Comparison of ENCODE assay signal across 8 cellular contexts in the genomic region with DNA sequence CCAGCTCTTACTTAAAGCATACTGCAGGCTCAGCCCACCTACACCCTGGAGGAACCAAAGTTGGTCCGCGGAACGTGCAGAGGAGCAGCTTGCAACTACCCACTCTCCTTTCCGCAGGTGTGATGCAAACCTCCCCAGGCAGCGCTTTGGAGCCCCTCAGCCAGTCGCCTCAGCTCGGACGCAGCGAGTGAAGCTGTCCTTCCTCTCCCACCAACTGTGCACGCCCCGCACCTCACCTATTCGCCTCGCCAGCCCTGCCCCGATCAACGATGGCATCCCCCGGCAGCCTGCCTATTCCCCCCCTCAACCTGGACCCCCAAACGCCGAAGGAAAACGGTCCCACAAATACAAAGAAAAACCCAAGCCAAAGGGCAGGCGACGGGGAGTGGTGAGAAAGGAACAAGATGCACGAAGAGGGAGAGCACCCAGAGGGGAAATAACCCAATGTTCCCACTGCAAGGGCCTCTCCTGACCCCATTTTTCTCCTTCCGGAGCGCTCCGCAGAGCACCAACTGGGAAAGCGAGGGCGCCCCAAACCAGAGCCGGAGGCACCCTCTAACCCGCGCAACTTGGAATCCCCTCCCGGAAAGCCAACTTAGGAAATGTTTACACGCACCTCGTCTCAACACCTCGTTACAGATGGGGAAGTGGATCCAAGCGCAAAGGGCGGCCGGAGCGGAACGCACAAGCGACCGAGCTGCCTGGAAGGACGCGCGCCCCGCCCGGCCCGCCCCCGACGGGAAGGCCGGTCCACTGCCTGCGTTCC. TPM values are rescaled to one million over a fixed set of nuclear protein-coding genes. Genes with fewer than 3 reads are reported as not detected.
DNase-seq lines count a peak whose midpoint lies in the region; ATAC-seq, FAIRE-seq and TF ChIP-seq lines count a peak whose summit lies in the region.

No MANE protein-coding gene starts in this region.

- H3K79me2 ChIP-seq in DOHH2 (ENCODE audit: control insufficient read depth, low read length) (peaks cover 51% of the 10 kb centered on the region), K562 (ENCODE audit: control insufficient read depth, insufficient read depth, low read length) (peaks cover 55% of the 10 kb centered on the region)

- H3K4me2 ChIP-seq in DOHH2 (ENCODE audit: low read length) (peak overlapping the region; percentile 90), K562 (ENCODE audit: insufficient read depth, low read length) (peak overlapping the region; percentile 88)

- H3K27ac ChIP-seq in DOHH2 (ENCODE audit: low read depth, low read length) (peak overlapping the region; percentile 45), K562 (ENCODE audit: extremely low read depth, low read depth, low read length) (peak overlapping the region; percentile 93), gastrocnemius medialis (peak overlapping the region; percentile 81 to 99 (median 97))

- peaks cover 26% of the 10 kb centered on the region for H3K36me3 ChIP-seq in DOHH2 (ENCODE audit: control insufficient read depth, low read length)
- H3K36me3 ChIP-seq in K562 (ENCODE audit: control insufficient read depth, insufficient read depth, low read length), result peaks cover 32% of the 10 kb centered on the region; the same call in 2 of the 3 replicates
- peaks cover 11% of the 10 kb centered on the region for H3K36me3 ChIP-seq in iPS-15b (ENCODE audit: control insufficient read depth, insufficient read depth, low read length)
- H3K36me3 ChIP-seq in gastrocnemius medialis, result no peaks in the 10 kb centered on the region

- WGBS in K562 (ENCODE audit: insufficient coverage, low coverage, missing lambda C conversion rate), result under 1% methylated on average over 30 of the region's 51 CpGs

- peak overlapping the region; percentile 98 for H3K4me3 Mint-ChIP-seq in T-helper 2 cell treated with Interferon-gamma antibody and Interleukin-4, amounts not matched to agents 5 μg/mL and 100 μg/mL, for 36 hours

- peaks cover 16% of the 10 kb centered on the region for H3K4me1 ChIP-seq in DOHH2 (ENCODE audit: control insufficient read depth, low read length)
- H3K4me1 ChIP-seq in K562 (replicated peaks in 1 of 2; ENCODE audit: control insufficient read depth in 2 of 2, insufficient read depth in 2 of 2, low read length in 2 of 2), result peaks cover 38 to 45% of the 10 kb centered on the region in 2 experiments
- H3K4me1 ChIP-seq in iPS-15b (ENCODE audit: control insufficient read depth, insufficient read depth, low read length), result peaks cover 6% of the 10 kb centered on the region
- peaks cover 12 to 33% of the 10 kb centered on the region in 2 donors for H3K4me1 ChIP-seq in gastrocnemius medialis

- peaks cover 6% of the 10 kb centered on the region for H3K9me1 ChIP-seq in K562 (ENCODE audit: control insufficient read depth, insufficient read depth, low read length)

- H3K27me3 Mint-ChIP-seq in T-helper 2 cell treated with Interferon-gamma antibody and Interleukin-4, amounts not matched to agents 5 μg/mL and 100 μg/mL, for 36 hours (ENCODE audit: low read depth), result peaks cover 5% of the 10 kb centered on the region

- intact Hi-C loops in K562 (cut with micrococcal nuclease), result no loop called here
- intact Hi-C loops in gastrocnemius medialis (cut with DNase I; ENCODE audit: low total_unique reads), result loop anchor here (5.0 to 10.0 kb wide), 2 partner anchors 524 to 559 kb away; partner anchors contain the start of gene DYNC1LI1

- no peaks in the 10 kb centered on the region for H3K9me3 Mint-ChIP-seq in T-helper 2 cell treated with Interferon-gamma antibody and Interleukin-4, amounts not matched to agents 5 μg/mL and 100 μg/mL, for 36 hours

- no peak for TF ChIP-seq EP300 in K562 (IDR thresholded peaks at IDR 0.05; ENCODE audit: low read length)

- H3K9me2 ChIP-seq in DOHH2 (replicated peaks; ENCODE audit: control insufficient read depth, low read length), result no peaks in the 10 kb centered on the region

- in situ Hi-C loops in K562 (cut with MboI), result no loop called here
- in situ Hi-C loops in gastrocnemius medialis (cut with MboI; ENCODE audit: low sequenced_read_pairs in 4 of 4), result no loop called here

- H3K9me3 ChIP-seq in DOHH2 (ENCODE audit: control insufficient read depth, insufficient read depth, low read length) (no peaks in the 10 kb centered on the region), K562 (replicated peaks; ENCODE audit: control insufficient read depth, insufficient read depth, low read depth, low read length) (no peaks in the 10 kb centered on the region), iPS-15b (ENCODE audit: control insufficient read depth, insufficient read depth, low read length) (no peaks in the 10 kb centered on the region), gastrocnemius medialis (no peaks in the 10 kb centered on the region)

- CTCF ChIA-PET in K562 (lab: Yijun Ruan, JAX; ENCODE audit: low intra/inter-chr PET ratio), result interaction anchor here (0.7 kb wide), 1 partner anchor 426 kb away, joined by 3 read pairs; no protein-coding TSS in a partner anchor

- H3K4me3 ChIP-seq in DOHH2 (ENCODE audit: low read length) (peak overlapping the region; percentile 89), K562 (peak overlapping the region; percentile 88), iPS-15b (ENCODE audit: low read depth, low read length) (peak overlapping the region; percentile 92), gastrocnemius medialis (peak overlapping the region; percentile 72 to 100 (median 94))

- peak overlapping the region; percentile 91 to 97 for H3K9ac ChIP-seq in K562 (ENCODE audit: insufficient read depth in 1 of 2, low read depth in 2 of 2, low read length in 2 of 2)
- peak overlapping the region; percentile 76 for H3K9ac ChIP-seq in iPS-15b (ENCODE audit: low read depth, low read length)

- FAIRE-seq in K562 (lab: Jason Lieb, UNC), result peak; percentile 40

- TF ChIP-seq RAD21 in K562 (CRISPR knock-in tag; conservative IDR thresholded peaks at IDR 0.05 in 1 of 2, IDR thresholded peaks at IDR 0.05 in 1 of 2), result no peak

- H3K27ac Mint-ChIP-seq in T-helper 2 cell treated with Interferon-gamma antibody and Interleukin-4, amounts not matched to agents 5 μg/mL and 100 μg/mL, for 36 hours, result peak overlapping the region; percentile 83

- peak overlapping the region; percentile 99 for H2AFZ ChIP-seq in K562 (ENCODE audit: low read depth, low read length)

- POLR2A ChIA-PET in K562 (lab: Yijun Ruan, JAX), result interaction anchor here (0.7 to 7.3 kb wide), 4 partner anchors 10 to 120 kb away, joined by 3 to 71 read pairs (median 7); partner anchors contain the start of gene CRTAP

- H4K20me1 ChIP-seq in DOHH2 (ENCODE audit: control insufficient read depth, insufficient read depth, low read depth, low read length), result no peaks in the 10 kb centered on the region
- H4K20me1 ChIP-seq in K562 (replicated peaks; ENCODE audit: control insufficient read depth, insufficient read depth, low read length), result peaks cover 29% of the 10 kb centered on the region

- H3K27me3 ChIP-seq in DOHH2 (ENCODE audit: control insufficient read depth, low read length) (no peaks in the 10 kb centered on the region), K562 (ENCODE audit: control insufficient read depth in 2 of 2, insufficient read depth in 2 of 2, low read length in 2 of 2) (no peaks in the 10 kb centered on the region), iPS-15b (ENCODE audit: control insufficient read depth, insufficient read depth, low read length) (no peaks in the 10 kb centered on the region), gastrocnemius medialis (no peaks in the 10 kb centered on the region)

- no peak for TF ChIP-seq CTCF in DOHH2 (IDR thresholded peaks at IDR 0.05; ENCODE audit: low read depth, low read length, poor library complexity, severe bottlenecking)
- peak in 1 of 3 experiments; percentile 5; a peak in 1 of 6 replicates for TF ChIP-seq CTCF in K562 (IDR thresholded peaks at IDR 0.05 in 2 of 3, conservative IDR thresholded peaks at IDR 0.05 in 1 of 3; ENCODE audit: insufficient read depth in 2 of 3, low read depth in 1 of 3, low read length in 3 of 3)
- no peak for TF ChIP-seq CTCF in gastrocnemius medialis (IDR thresholded peaks at IDR 0.05 in 4 of 5, conservative IDR thresholded peaks at IDR 0.05 in 1 of 5)

- TF ChIP-seq POLR2A in K562 (conservative IDR thresholded peaks at IDR 0.05) (no peak), gastrocnemius medialis (IDR thresholded peaks at IDR 0.05) (no peak)

- no TSS peak for BruUV-seq in K562 (replicated peaks; lab: Mats Ljungman, UMichigan)

- H3K4me1 Mint-ChIP-seq in T-helper 2 cell treated with Interferon-gamma antibody and Interleukin-4, amounts not matched to agents 5 μg/mL and 100 μg/mL, for 36 hours (ENCODE audit: low read depth), result peaks cover 31% of the 10 kb centered on the region

- peak in 42 of 76 experiments; percentile 8 to 63 (median 40) for DNase-seq in HUDEP-2 (lab: John Stamatoyannopoulos, UW; ENCODE audit: unreplicated experiment in 76 of 76)
- DNase-seq in T-helper 2 cell treated with Interferon-gamma antibody and Interleukin-4, amounts not matched to agents 5 μg/mL and 100 μg/mL, for 36 hours (ENCODE audit: low spot score), result peak; percentile 33
- DNase-seq in K562 (ENCODE audit: extremely low read depth in 1 of 4, low spot score in 3 of 4), result peak; percentile 53 to 73 (median 70)
- peak in 1 of 2 donors; percentile 25 for DNase-seq in gastrocnemius medialis
- DNase-seq in COLO829 (ENCODE audit: low spot score), result no peak

- peaks cover 6% of the 10 kb centered on the region; the same call in 1 of the 2 replicates for H3F3A ChIP-seq in DOHH2 (ENCODE audit: control insufficient read depth, insufficient read depth)

- peak; percentile 32 for ATAC-seq in GM21423 (IDR thresholded peaks at IDR 0.05; ENCODE audit: unreplicated experiment)
- ATAC-seq in K562, result peak; percentile 67
- peak; percentile 51 to 59 for ATAC-seq in gastrocnemius medialis

- H3K36me3 Mint-ChIP-seq in T-helper 2 cell treated with Interferon-gamma antibody and Interleukin-4, amounts not matched to agents 5 μg/mL and 100 μg/mL, for 36 hours (ENCODE audit: low read depth), result peaks cover 30% of the 10 kb centered on the region

RNA-seq across cellular contexts. Expression of gene GLB1, which starts 0.7 kb away (rescaled TPM):
- 79.2 and 97.0 TPM in 2 replicates for total RNA-seq in K562 (2011; cell fraction: chromatin; rRNA removed; ENCODE audit: low replicate concordance)
- 133 and 137 TPM in 2 replicates for total RNA-seq in K562 (2011; cell fraction: nucleolus; rRNA removed)
- total RNA-seq in K562 (2011; cell fraction: nucleoplasm; rRNA removed), result 92.6 and 108 TPM in 2 replicates
- total RNA-seq in K562 (2014; rRNA removed) (32.2 and 37.6 TPM in 2 replicates), K562 (2014; rRNA removed; fragmentation: Illumina TruSeq; extraction: Trizol) (36.3 and 44.2 TPM in 2 replicates), K562 (2015; rRNA removed; fragmentation: Illumina TruSeq; extraction: Trizol) (49.1 and 49.2 TPM in 2 replicates), K562 (2021) (59.8 and 62.5 TPM in 2 replicates), gastrocnemius medialis (10 to 100 TPM; 11.4 to 38.0 (median 19.3) TPM)
- polyA plus RNA-seq in K562 (2011; rRNA removed) (46.3 and 69.6 TPM in 2 replicates), K562 (2014; fragmentation: Illumina TruSeq; extraction: Trizol) (54.3 and 62.1 TPM in 2 replicates), K562 (2014; fragmentation: Nextera tagmentation; extraction: Ambion mirVana) (10 to 100 TPM; 77.6 to 85.9 TPM), K562 (2014; rRNA removed) (33.5 and 33.7 TPM in 2 replicates)
- 57.6 and 65.0 TPM in 2 replicates for polyA plus RNA-seq in K562 (2011; cell fraction: cytosol; rRNA removed)
- polyA plus RNA-seq in K562 (2011; cell fraction: nucleus; rRNA removed), result 48.7 and 58.2 TPM in 2 replicates
- 56.7 and 94.0 TPM in 2 replicates for polyA plus RNA-seq in K562 (2012)
- polyA minus RNA-seq in K562 (2011; rRNA and poly(A)+ RNA removed), result 54.1 and 65.3 TPM in 2 replicates
- 44.3 and 55.8 TPM in 2 replicates for polyA minus RNA-seq in K562 (2011; cell fraction: cytosol; rRNA and poly(A)+ RNA removed)
- 30.4 and 50.2 TPM in 2 replicates for polyA minus RNA-seq in K562 (2011; cell fraction: nucleus; rRNA and poly(A)+ RNA removed)

RNA-seq across cellular contexts. Expression of gene TMPPE, which starts 0.7 kb away (rescaled TPM):
- 40.9 and 48.8 TPM in 2 replicates for total RNA-seq in K562 (2011; cell fraction: chromatin; rRNA removed; ENCODE audit: low replicate concordance)
- total RNA-seq in K562 (2011; cell fraction: nucleolus; rRNA removed), result 39.2 and 40.9 TPM in 2 replicates
- 41.9 and 44.7 TPM in 2 replicates for total RNA-seq in K562 (2011; cell fraction: nucleoplasm; rRNA removed)
- 3.1 and 4.7 TPM in 2 replicates for total RNA-seq in K562 (2014; rRNA removed)
- 4.5 and 5.2 TPM in 2 replicates for total RNA-seq in K562 (2014; rRNA removed; fragmentation: Illumina TruSeq; extraction: Trizol)
- 5.8 and 5.9 TPM in 2 replicates for total RNA-seq in K562 (2015; rRNA removed; fragmentation: Illumina TruSeq; extraction: Trizol)
- 8.0 and 8.4 TPM in 2 replicates for total RNA-seq in K562 (2021)
- polyA plus RNA-seq in K562 (2011; rRNA removed), result 3.2 and 4.6 TPM in 2 replicates
- polyA plus RNA-seq in K562 (2011; cell fraction: cytosol; rRNA removed), result 4.0 and 5.7 TPM in 2 replicates
- 8.2 and 8.6 TPM in 2 replicates for polyA plus RNA-seq in K562 (2011; cell fraction: nucleus; rRNA removed)
- polyA plus RNA-seq in K562 (2012), result 1.1 and 1.7 TPM in 2 replicates
- 2.0 and 2.1 TPM in 2 replicates for polyA plus RNA-seq in K562 (2014; fragmentation: Illumina TruSeq; extraction: Trizol)
- polyA plus RNA-seq in K562 (2014; fragmentation: Nextera tagmentation; extraction: Ambion mirVana), result under 1 TPM; 0.08 to 0.32 TPM
- 3.0 TPM in 2 replicates for polyA plus RNA-seq in K562 (2014; rRNA removed)
- 15.4 and 17.8 TPM in 2 replicates for polyA minus RNA-seq in K562 (2011; rRNA and poly(A)+ RNA removed)
- 6.3 and 7.1 TPM in 2 replicates for polyA minus RNA-seq in K562 (2011; cell fraction: cytosol; rRNA and poly(A)+ RNA removed)
- polyA minus RNA-seq in K562 (2011; cell fraction: nucleus; rRNA and poly(A)+ RNA removed), result 16.0 and 22.5 TPM in 2 replicates
- total RNA-seq in gastrocnemius medialis, result 1 to 10 TPM; 2.1 to 2.8 (median 2.6) TPM

RNA-seq across cellular contexts. Expression of gene CRTAP, which starts 17.5 kb away (rescaled TPM):
- total RNA-seq in K562 (2011; cell fraction: chromatin; rRNA removed; ENCODE audit: low replicate concordance), result 33.2 and 42.2 TPM in 2 replicates
- 24.0 and 29.7 TPM in 2 replicates for total RNA-seq in K562 (2011; cell fraction: nucleolus; rRNA removed)
- 70.5 and 79.8 TPM in 2 replicates for total RNA-seq in K562 (2011; cell fraction: nucleoplasm; rRNA removed)
- total RNA-seq in K562 (2014; rRNA removed), result 32.2 and 44.3 TPM in 2 replicates
- total RNA-seq in K562 (2014; rRNA removed; fragmentation: Illumina TruSeq; extraction: Trizol), result 45.9 and 48.2 TPM in 2 replicates
- 53.0 and 53.7 TPM in 2 replicates for total RNA-seq in K562 (2015; rRNA removed; fragmentation: Illumina TruSeq; extraction: Trizol)
- total RNA-seq in K562 (2021), result 78.4 and 79.0 TPM in 2 replicates
- 102 and 121 TPM in 2 replicates for polyA plus RNA-seq in K562 (2011; rRNA removed)
- 92.4 and 105 TPM in 2 replicates for polyA plus RNA-seq in K562 (2011; cell fraction: cytosol; rRNA removed)
- polyA plus RNA-seq in K562 (2011; cell fraction: nucleus; rRNA removed), result 18.5 and 26.1 TPM in 2 replicates
- 77.1 and 115 TPM in 2 replicates for polyA plus RNA-seq in K562 (2012)
- 84.8 and 96.3 TPM in 2 replicates for polyA plus RNA-seq in K562 (2014; fragmentation: Illumina TruSeq; extraction: Trizol)
- polyA plus RNA-seq in K562 (2014; fragmentation: Nextera tagmentation; extraction: Ambion mirVana), result 10 to 100 TPM in 1 of 2 experiments, 1 to 10 TPM in 1; 10.0 to 10.1 TPM
- polyA plus RNA-seq in K562 (2014; rRNA removed), result 56.0 and 57.9 TPM in 2 replicates
- 72.7 and 87.4 TPM in 2 replicates for polyA minus RNA-seq in K562 (2011; rRNA and poly(A)+ RNA removed)
- polyA minus RNA-seq in K562 (2011; cell fraction: cytosol; rRNA and poly(A)+ RNA removed), result 47.1 and 51.0 TPM in 2 replicates
- 6.2 and 6.4 TPM in 2 replicates for polyA minus RNA-seq in K562 (2011; cell fraction: nucleus; rRNA and poly(A)+ RNA removed)
- 100 to 1,000 TPM in 1 of 4 donors, 10 to 100 TPM in 3; 75.2 to 107 (median 83.1) TPM for total RNA-seq in gastrocnemius medialis

Comparison
In these comparisons a context has a peak if more than half of its experiments do, and no peak if none do; other contexts are left out.
1. H3K27ac ChIP-seq: peak in every context shown above with its lines; median percentile 97 in gastrocnemius medialis; 93 in K562; 45 in DOHH2.